28 cellular contexts compared by ENCODE assay signal in the genomic region with DNA sequence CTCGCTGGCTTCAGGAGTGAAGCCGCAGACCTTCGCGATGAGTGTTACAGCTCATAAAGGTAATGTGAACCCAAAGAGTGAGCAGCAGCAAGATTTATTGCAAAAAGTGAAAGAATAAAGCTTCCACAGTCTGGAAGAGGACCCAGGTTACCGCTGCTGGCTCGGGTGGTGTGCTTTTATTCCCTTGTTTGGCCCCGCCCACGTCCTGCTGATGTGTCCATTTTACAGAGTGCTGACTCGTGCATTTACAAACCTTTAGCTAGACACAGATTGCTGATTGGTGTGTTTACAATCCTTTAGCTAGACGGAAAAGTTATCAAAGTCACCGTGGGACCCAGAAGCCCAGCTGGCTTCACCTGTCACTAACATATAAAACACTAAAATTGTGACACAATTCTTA.
"Had no signal": no experiment of that assay in that cellular context is flagged by ENCODE, and none has a peak within 500 bp of the region (broad histone marks: within the 10 kb centered on the region; RNA-seq: fewer than 3 reads in every experiment).

No MANE protein-coding gene starts in this region.

- H3K4me2 ChIP-seq: hepatocyte, smooth muscle cell had no signal

- H3K9me3 ChIP-seq: colonic mucosa, esophagus muscularis mucosa, gastroesophageal sphincter, heart left ventricle, lower lobe of right lung, stomach, thyroid gland, vagina had no signal

- H3K27ac Mint-ChIP-seq: dendritic cell treated with granulocyte-macrophage colony-stimulating factor and Interleukin-4, amounts not matched to agents 40 ng/mL and 50 ng/mL, for 4 days; natural killer cell; progenitor cell of endocrine pancreas had no signal

- H3K4me3 ChIP-seq: colonic mucosa, esophagus muscularis mucosa, gastroesophageal sphincter, heart left ventricle, hepatocyte, lower lobe of right lung, smooth muscle cell, stomach, thyroid gland, vagina had no signal

- H3K9ac ChIP-seq: parathyroid adenoma had no signal

- FAIRE-seq: endothelial cell of umbilical vein, islet of Langerhans had no signal

- H3K4me3 Mint-ChIP-seq: dendritic cell treated with granulocyte-macrophage colony-stimulating factor and Interleukin-4, amounts not matched to agents 40 ng/mL and 50 ng/mL, for 4 days; natural killer cell; neural crest cell had no signal

- DNase-seq: colonic mucosa; effector CD8-positive, alpha-beta T cell; foreskin keratinocyte; heart left ventricle; kidney glomerular epithelial cell; left ventricle myocardium superior; lower lobe of right lung; natural killer cell; stimulated activated CD4-positive, alpha-beta T cell treated with anti-CD3 and anti-CD28 coated beads, Interleukin-12 subunit alpha, Interleukin-12 subunit beta, amount 100 ng/mL, for 4 hours; stimulated activated CD4-positive, alpha-beta T cell treated with anti-CD3 and anti-CD28 coated beads, Interleukin-1b, Interleukin-23, amount 100 ng/mL, for 48 hours; stimulated activated CD4-positive, alpha-beta T cell treated with anti-CD3 and anti-CD28 coated beads, Interleukin-4, amount 100 ng/mL, for 1 hour; stimulated activated CD8-positive, alpha-beta memory T cell treated with anti-CD3 and anti-CD28 coated beads, Interleukin-4, amount 100 ng/mL, for 48 hours; stimulated activated naive CD4-positive, alpha-beta T cell treated with Interleukin-2 at 50 U/mL for 16 hours; stomach; thyroid gland; trophoblast cell had no signal

- H3K27me3 Mint-ChIP-seq: dendritic cell treated with granulocyte-macrophage colony-stimulating factor and Interleukin-4, amounts not matched to agents 40 ng/mL and 50 ng/mL, for 4 days had no signal

- H3K27ac ChIP-seq: colonic mucosa, esophagus muscularis mucosa, foreskin keratinocyte, gastroesophageal sphincter, heart left ventricle, hepatocyte, lower lobe of right lung, parathyroid adenoma, stomach, thyroid gland, vagina had no signal

- H3K36me3 ChIP-seq: colonic mucosa, esophagus muscularis mucosa, gastroesophageal sphincter, heart left ventricle, lower lobe of right lung, stomach, thyroid gland, vagina had no signal

- H3K4me1 ChIP-seq: colonic mucosa, esophagus muscularis mucosa, foreskin keratinocyte, gastroesophageal sphincter, heart left ventricle, lower lobe of right lung, parathyroid adenoma, stomach, vagina had no signal

- H3K79me2 ChIP-seq: hepatocyte, parathyroid adenoma had no signal

- H3K27me3 ChIP-seq: colonic mucosa, esophagus muscularis mucosa, foreskin keratinocyte, gastroesophageal sphincter, heart left ventricle, hepatocyte, stomach, thyroid gland, vagina had no signal

- H2AFZ ChIP-seq: hepatocyte, parathyroid adenoma had no signal

- H3K36me3 Mint-ChIP-seq: natural killer cell had no signal

- H3K9me3 Mint-ChIP-seq: neural crest cell had no signal

- ATAC-seq: foreskin keratinocyte, gastroesophageal sphincter, heart left ventricle, left ventricle myocardium superior, lower lobe of right lung, natural killer cell, sciatic nerve had no signal

- H3K4me1 Mint-ChIP-seq: natural killer cell, neural crest cell had no signal
